9 cellular contexts compared by ENCODE assay signal in genomic region chr6:114997813-114998292, GRCh38.
DNase-seq lines count a peak whose midpoint lies in the region; ATAC-seq and TF ChIP-seq lines count a peak whose summit lies in the region.
"Had no signal": no experiment of that assay in that cellular context is flagged by ENCODE, and none has a peak within 500 bp of the region (broad histone marks: within the 10 kb centered on the region; RNA-seq: fewer than 3 reads in every experiment).

No MANE protein-coding gene starts in this region.

- ATAC-seq in GM18505 (IDR thresholded peaks at IDR 0.05; ENCODE audit: unreplicated experiment) (peak; percentile 73), GM19468 (IDR thresholded peaks at IDR 0.05; ENCODE audit: extremely low read depth, unreplicated experiment) (peak; percentile 74), HG03139 (IDR thresholded peaks at IDR 0.05; ENCODE audit: unreplicated experiment) (peak; percentile 52), upper lobe of left lung (ENCODE audit: low FRiP score in 2 of 2) (no peak)

- H3K27ac ChIP-seq in dorsolateral prefrontal cortex (no peak overlapping the region), upper lobe of left lung (no peak overlapping the region)

- WGBS in upper lobe of left lung, 2 donors: 73 to 83% methylated on average over 4 of the region's 4 CpGs

- H3K27me3 ChIP-seq in dorsolateral prefrontal cortex (no peaks in the 10 kb centered on the region), upper lobe of left lung (no peaks in the 10 kb centered on the region)

- H3K9me3 ChIP-seq in upper lobe of left lung: no peaks in the 10 kb centered on the region

- no peak for TF ChIP-seq EP300 in upper lobe of left lung (IDR thresholded peaks at IDR 0.05)

- H3K36me3 ChIP-seq in upper lobe of left lung: no peaks in the 10 kb centered on the region

- H3K4me1 ChIP-seq in upper lobe of left lung: no peaks in the 10 kb centered on the region

- TF ChIP-seq CTCF in WI38 (IDR thresholded peaks at IDR 0.05; ENCODE audit: low read depth, low read length) (no peak), dorsolateral prefrontal cortex (IDR thresholded peaks at IDR 0.05 in 54 of 56, conservative IDR thresholded peaks at IDR 0.05 in 2 of 56; ENCODE audit: low read depth in 1 of 56, partially characterized antibody in 56 of 56) (no peak), upper lobe of left lung (IDR thresholded peaks at IDR 0.05) (no peak)

- no peak for TF ChIP-seq POLR2A in GM18505 (IDR thresholded peaks at IDR 0.05; ENCODE audit: borderline replicate concordance, extremely low read depth, insufficient read depth, insufficient read length)
- TF ChIP-seq POLR2A in upper lobe of left lung (IDR thresholded peaks at IDR 0.05): no peak

- H3K4me3 ChIP-seq in WI38 (ENCODE audit: low read depth, low read length) (peak overlapping the region; percentile 34), dorsolateral prefrontal cortex (no peak overlapping the region), upper lobe of left lung (no peak overlapping the region)

- DNase-seq in NCI-H1436 treated with DMSO at 0.1 percent for 48 hours (lab: John Stamatoyannopoulos, UW): no peak
- no peak for DNase-seq in dorsolateral prefrontal cortex
- no peak for DNase-seq in SIG-M5 (lab: John Stamatoyannopoulos, UW)
- no peak for DNase-seq in upper lobe of left lung
- DNase-seq: amniotic stem cell had no signal

- intact Hi-C loops in dorsolateral prefrontal cortex (cut with DNase I): no loop called here

Comparison
In these comparisons a context has a peak if more than half of its experiments do, and no peak if none do; other contexts are left out.
1. ATAC-seq: peak in GM18505 (single experiment), GM19468 (single experiment) and HG03139 (single experiment); none in upper lobe of left lung (0 of 2).